30 cellular contexts compared by ENCODE assay signal in genomic region chr20:58130156-58130555, GRCh38.
DNase-seq lines count a peak whose midpoint lies in the region; TF ChIP-seq lines count a peak whose summit lies in the region.
"Had no signal": no experiment of that assay in that cellular context is flagged by ENCODE, and none has a peak within 500 bp of the region (broad histone marks: within the 10 kb centered on the region; RNA-seq: fewer than 3 reads in every experiment).

No MANE protein-coding gene starts in this region.

- no peak overlapping the region for H2BK5ac ChIP-seq in neuronal stem cell (ENCODE audit: low read length)

- no peak overlapping the region for H3K4ac ChIP-seq in neuronal stem cell (ENCODE audit: low read length)

- no peak overlapping the region for H3K14ac ChIP-seq in neuronal stem cell (ENCODE audit: low read length)

- H3K36me3 Mint-ChIP-seq in endodermal cell (ENCODE audit: low read depth) = no peaks in the 10 kb centered on the region
- H3K36me3 Mint-ChIP-seq: activated CD4-positive, alpha-beta memory T cell treated with anti-CD3 and anti-CD28 coated beads for 36 hours; immature natural killer cell had no signal

- no peak for TF ChIP-seq CTCF in endodermal cell (conservative IDR thresholded peaks at IDR 0.05)

- H2BK12ac ChIP-seq in neuronal stem cell (ENCODE audit: low read length) = no peak overlapping the region

- peaks cover 19% of the 10 kb centered on the region for H3K9me3 ChIP-seq in BLaER1
- H3K9me3 ChIP-seq in endodermal cell (ENCODE audit: control insufficient read depth, low read length) = no peaks in the 10 kb centered on the region
- no peaks in the 10 kb centered on the region for H3K9me3 ChIP-seq in neuronal stem cell (replicated peaks in 1 of 2; ENCODE audit: control insufficient read depth in 2 of 2, insufficient read depth in 1 of 2, low read depth in 1 of 2, low read length in 2 of 2)
- H3K9me3 ChIP-seq: neutrophil, prostate gland had no signal

- H3K4me2 ChIP-seq in BLaER1 (peak overlapping the region; percentile 79), neuronal stem cell (ENCODE audit: insufficient read depth, low read length, poor library complexity, severe bottlenecking) (no peak overlapping the region)

- H3K27ac ChIP-seq in BLaER1 (no peak overlapping the region), endodermal cell (ENCODE audit: low read depth, low read length) (peak overlapping the region; percentile 58), neuronal stem cell (replicated peaks; ENCODE audit: low read length) (no peak overlapping the region)
- H3K27ac ChIP-seq: 22Rv1, C4-2B, neutrophil had no signal

- H2AK5ac ChIP-seq in neuronal stem cell (ENCODE audit: low read depth, low read length) = peak overlapping the region; percentile 48

- H3K4me1 ChIP-seq in BLaER1 = peaks cover 66% of the 10 kb centered on the region
- no peaks in the 10 kb centered on the region for H3K4me1 ChIP-seq in endodermal cell (ENCODE audit: control insufficient read depth, insufficient read depth, low read length)
- peaks cover 12 to 15% of the 10 kb centered on the region in 2 donors for H3K4me1 ChIP-seq in neuronal stem cell (ENCODE audit: control insufficient read depth in 2 of 2, insufficient read depth in 1 of 2, low read depth in 1 of 2, low read length in 2 of 2)
- H3K4me1 ChIP-seq: prostate gland had no signal

- peak; percentile 56 for DNase-seq in SW480 (ENCODE audit: low spot score)
- DNase-seq in endodermal cell = no peak
- no peak for DNase-seq in neuronal stem cell (ENCODE audit: low spot score)
- DNase-seq in activated CD4-positive, CD25-positive, alpha-beta regulatory T cell treated with anti-CD3 and anti-CD28 coated beads, Interleukin-2, amount 50 U/mL, for 72 hours = no peak
- DNase-seq in HuH-7 (ENCODE audit: low spot score) = no peak
- DNase-seq in NCI-H524 (lab: John Stamatoyannopoulos, UW) = no peak
- DNase-seq in stimulated activated CD4-positive, alpha-beta T cell treated with anti-CD3 and anti-CD28 coated beads, Interleukin-4, amount 100 ng/mL, for 1 hour = no peak
- DNase-seq: activated CD4-positive, alpha-beta memory T cell treated with anti-CD3 and anti-CD28 coated beads for 36 hours; activated CD8-positive, alpha-beta memory T cell treated with anti-CD3 and anti-CD28 coated beads, Interleukin-2, amount 50 U/mL, for 4 hours; activated naive CD4-positive, alpha-beta T cell treated with Interleukin-2 at 50 U/mL for 16 hours; COR-L47; DMS79; effector CD4-positive, alpha-beta T cell; immature natural killer cell; IMR-90; left colon; MV-4-11; NCI-H1436 treated with DMSO at 0.1 percent for 48 hours; NCI-H2107; NCI-H345; NCI-H748 treated with DMSO at 0.1 percent for 48 hours; RPMI8226; stimulated activated CD4-positive, alpha-beta T cell treated with anti-CD3 and anti-CD28 coated beads, Interleukin-4, amount 100 ng/mL, for 24 hours had no signal

- no peak overlapping the region for H2BK120ac ChIP-seq in neuronal stem cell (ENCODE audit: low read depth, low read length)

- H3K4me3 Mint-ChIP-seq in endodermal cell = no peak overlapping the region
- H3K4me3 Mint-ChIP-seq: activated CD4-positive, alpha-beta memory T cell treated with anti-CD3 and anti-CD28 coated beads for 36 hours; activated T-helper 1 cell treated with anti-CD3 and anti-CD28 coated beads, Interleukin-12 subunit alpha, Interleukin-12 subunit beta, Interleukin-2, Interleukin-4 antibody, amounts not matched to agents 30 ng/mL and 10 ng/mL and 1 ng/mL, durations not matched to agents 14 hours and 24 hours and 36 hours; immature natural killer cell; T-helper 1 cell treated with Interleukin-12 subunit alpha and Interleukin-12 subunit beta and Interleukin-4 antibody, amounts not matched to agents 30 μg/mL and 1 μg/mL, for 36 hours had no signal

- H3K79me1 ChIP-seq in neuronal stem cell (ENCODE audit: low read depth, low read length) = no peaks in the 10 kb centered on the region

- H3K23ac ChIP-seq in neuronal stem cell (ENCODE audit: low read depth, low read length, poor library complexity) = no peak overlapping the region

- no peak overlapping the region for H2AFZ ChIP-seq in neuronal stem cell (ENCODE audit: low read length)

- H3K4me3 ChIP-seq in BLaER1 (no peak overlapping the region), endodermal cell (ENCODE audit: low read length) (no peak overlapping the region), neuronal stem cell (ENCODE audit: low read length in 2 of 2) (no peak overlapping the region)
- H3K4me3 ChIP-seq: prostate gland had no signal

- H3K4me1 Mint-ChIP-seq in endodermal cell = peaks cover 18% of the 10 kb centered on the region
- H3K4me1 Mint-ChIP-seq: immature natural killer cell had no signal

- H3K36me3 ChIP-seq in BLaER1 (no peaks in the 10 kb centered on the region; the same call in 1 of the 2 replicates), endodermal cell (ENCODE audit: control insufficient read depth, insufficient read depth, low read length) (no peaks in the 10 kb centered on the region), neuronal stem cell (replicated peaks in 1 of 2; ENCODE audit: control insufficient read depth in 2 of 2, insufficient read depth in 2 of 2, low read length in 2 of 2) (no peaks in the 10 kb centered on the region)
- H3K36me3 ChIP-seq: neutrophil, prostate gland had no signal

- peaks cover 7% of the 10 kb centered on the region for H3K9me3 Mint-ChIP-seq in endodermal cell
- H3K9me3 Mint-ChIP-seq: activated T-helper 1 cell treated with anti-CD3 and anti-CD28 coated beads, Interleukin-12 subunit alpha, Interleukin-12 subunit beta, Interleukin-2, Interleukin-4 antibody, amounts not matched to agents 30 ng/mL and 10 ng/mL and 1 ng/mL, durations not matched to agents 14 hours and 24 hours and 36 hours had no signal

- H4K20me1 ChIP-seq in BLaER1 = no peaks in the 10 kb centered on the region

- no peak overlapping the region for H4K8ac ChIP-seq in neuronal stem cell (ENCODE audit: low read depth, low read length)

- H3K27me3 ChIP-seq in BLaER1 = peaks cover 3% of the 10 kb centered on the region; the same call in 1 of the 2 replicates
- no peaks in the 10 kb centered on the region for H3K27me3 ChIP-seq in endodermal cell (ENCODE audit: control insufficient read depth, insufficient read depth, low read length, poor library complexity, severe bottlenecking)
- H3K27me3 ChIP-seq in neuronal stem cell (ENCODE audit: control insufficient read depth in 3 of 3, insufficient read depth in 3 of 3, low read depth in 1 of 3, low read length in 3 of 3) = peaks cover 0 to 48% (median 0%) of the 10 kb centered on the region in 3 experiments

- H3K27me3 Mint-ChIP-seq in endodermal cell (ENCODE audit: insufficient read depth) = no peaks in the 10 kb centered on the region

- H3K9ac ChIP-seq in BLaER1 (no peak overlapping the region), endodermal cell (ENCODE audit: extremely low read depth, low read length, poor library complexity, severe bottlenecking) (no peak overlapping the region), neuronal stem cell (ENCODE audit: low read depth, low read length, poor library complexity) (no peak overlapping the region)

- H3K18ac ChIP-seq in neuronal stem cell (ENCODE audit: low read length) = no peak overlapping the region

- H4K91ac ChIP-seq in neuronal stem cell (ENCODE audit: low read depth, low read length, poor library complexity) = no peak overlapping the region

- 93 to 97% methylated on average over 4 to 8 of the region's 8 CpGs for WGBS in endodermal cell (ENCODE audit: insufficient coverage in 1 of 2, insufficient read length in 1 of 2), 2 experiments
- no CpG with 5 or more reads among the region's 8 CpGs for WGBS in neuronal stem cell (ENCODE audit: extremely low coverage in 2 of 2, insufficient read length in 2 of 2, insufficient replicate concordance in 1 of 2), 2 donors

- H2BK15ac ChIP-seq in neuronal stem cell (ENCODE audit: low read length) = no peak overlapping the region

- H3K27ac Mint-ChIP-seq in endodermal cell = no peak overlapping the region
- H3K27ac Mint-ChIP-seq: activated CD4-positive, alpha-beta memory T cell treated with anti-CD3 and anti-CD28 coated beads for 36 hours; activated T-helper 1 cell treated with anti-CD3 and anti-CD28 coated beads, Interleukin-12 subunit alpha, Interleukin-12 subunit beta, Interleukin-2, Interleukin-4 antibody, amounts not matched to agents 30 ng/mL and 10 ng/mL and 1 ng/mL, durations not matched to agents 14 hours and 24 hours and 36 hours; immature natural killer cell; T-helper 1 cell treated with Interleukin-12 subunit alpha and Interleukin-12 subunit beta and Interleukin-4 antibody, amounts not matched to agents 30 μg/mL and 1 μg/mL, for 36 hours had no signal
